Comparison of ENCODE assay signal across 13 cellular contexts in the genomic region with DNA sequence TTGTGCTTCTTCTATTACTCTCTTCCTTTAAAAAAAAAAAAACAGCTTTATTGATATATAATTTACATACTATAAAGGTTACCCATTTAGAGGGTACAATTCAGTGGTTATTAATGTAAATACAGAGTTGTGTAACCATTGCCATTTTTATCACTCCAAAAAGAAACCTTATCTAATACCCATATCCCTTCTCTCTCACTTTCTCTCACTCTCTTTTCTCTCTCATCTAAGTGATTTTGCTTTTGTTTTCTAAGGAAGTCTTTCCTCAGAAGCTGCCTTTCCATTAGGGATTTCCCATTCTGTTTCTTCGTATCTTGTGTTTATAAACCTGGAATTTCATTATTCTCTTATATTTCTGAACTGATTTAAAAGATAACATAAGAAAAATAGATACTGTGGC. TPM values are rescaled to one million over a fixed set of nuclear protein-coding genes. Genes with fewer than 3 reads are reported as not detected.
DNase-seq lines count a peak whose midpoint lies in the region; ATAC-seq and TF ChIP-seq lines count a peak whose summit lies in the region.
"Had no signal": no experiment of that assay in that cellular context is flagged by ENCODE, and none has a peak within 500 bp of the region (broad histone marks: within the 10 kb centered on the region; RNA-seq: fewer than 3 reads in every experiment).

No MANE protein-coding gene starts in this region.

- POLR2A ChIA-PET in HEK293 (lab: Yijun Ruan, JAX): interaction anchor here (0.6 to 1.2 kb wide), 2 partner anchors 12 to 276 kb away, joined by 3 to 6 read pairs; no protein-coding TSS in a partner anchor

- peak overlapping the region; percentile 8 for H3K27ac Mint-ChIP-seq in nephron progenitor cell
- no peak overlapping the region for H3K27ac Mint-ChIP-seq in natural killer cell treated with Interleukin-12 subunit alpha and Interleukin-12 subunit beta and Interleukin-15 and Interleukin-18, amount 100 ng/mL, for 72 hours

- intact Hi-C loops in mucosa of descending colon (cut with DNase I, micrococcal nuclease): no loop called here

- no peak for TF ChIP-seq CTCF in HEK293 (tag by site-specific recombination; IDR thresholded peaks at IDR 0.05)
- TF ChIP-seq CTCF in VCaP (conservative IDR thresholded peaks at IDR 0.05): no peak
- no peak for TF ChIP-seq CTCF in nephron progenitor cell (IDR thresholded peaks at IDR 0.05)
- TF ChIP-seq CTCF in mucosa of descending colon (IDR thresholded peaks at IDR 0.05): no peak

- H3K4me3 Mint-ChIP-seq in nephron progenitor cell: no peak overlapping the region
- H3K4me3 Mint-ChIP-seq in natural killer cell treated with Interleukin-12 subunit alpha and Interleukin-12 subunit beta and Interleukin-15 and Interleukin-18, amount 100 ng/mL, for 72 hours: no peak overlapping the region
- H3K4me3 Mint-ChIP-seq: CD14-positive monocyte; CD8-positive, alpha-beta memory T cell had no signal

- no peaks in the 10 kb centered on the region for H3K9me3 Mint-ChIP-seq in nephron progenitor cell
- no peaks in the 10 kb centered on the region for H3K9me3 Mint-ChIP-seq in natural killer cell treated with Interleukin-12 subunit alpha and Interleukin-12 subunit beta and Interleukin-15 and Interleukin-18, amount 100 ng/mL, for 72 hours
- H3K9me3 Mint-ChIP-seq: CD8-positive, alpha-beta memory T cell had no signal

- CTCF ChIA-PET in HEK293 (lab: Yijun Ruan, JAX): interaction anchor here (0.6 kb wide), 1 partner anchor 28 kb away, joined by 3 read pairs; no protein-coding TSS in a partner anchor

- H3K36me3 ChIP-seq in HEK293 (ENCODE audit: control insufficient read depth in 2 of 2, insufficient read depth in 1 of 2, low read length in 2 of 2) (peaks cover 3 to 5% of the 10 kb centered on the region in 2 experiments), mucosa of descending colon (ENCODE audit: low read depth) (no peaks in the 10 kb centered on the region)
- H3K36me3 ChIP-seq: HAP-1 had no signal

- H3K4me1 ChIP-seq in HEK293 (ENCODE audit: control insufficient read depth, insufficient read depth, low read length): peaks cover 3% of the 10 kb centered on the region; the same call in 1 of the 2 replicates
- H3K4me1 ChIP-seq in mucosa of descending colon (ENCODE audit: low read depth): peaks cover 10% of the 10 kb centered on the region

- ATAC-seq in mucosa of descending colon: no peak
- ATAC-seq in natural killer cell treated with Interleukin-12 subunit alpha and Interleukin-12 subunit beta and Interleukin-15 and Interleukin-18, amount 100 ng/mL, for 72 hours: no peak

- DNase-seq in nephron progenitor cell (no peak), mucosa of descending colon (no peak)
- DNase-seq in stimulated activated CD4-positive, alpha-beta T cell treated with anti-CD3 and anti-CD28 coated beads, Interleukin-2, amount 100 ng/mL, for 48 hours: no peak
- no peak for DNase-seq in natural killer cell treated with Interleukin-12 subunit alpha and Interleukin-12 subunit beta and Interleukin-15 and Interleukin-18, amount 100 ng/mL, for 72 hours (ENCODE audit: low spot score)
- DNase-seq: Caco-2; CD8-positive, alpha-beta memory T cell; DMS53; GF-D8 had no signal

- no peaks in the 10 kb centered on the region for H3K27me3 Mint-ChIP-seq in nephron progenitor cell (ENCODE audit: low read depth, poor library complexity)
- H3K27me3 Mint-ChIP-seq in natural killer cell treated with Interleukin-12 subunit alpha and Interleukin-12 subunit beta and Interleukin-15 and Interleukin-18, amount 100 ng/mL, for 72 hours: no peaks in the 10 kb centered on the region
- H3K27me3 Mint-ChIP-seq: CD8-positive, alpha-beta memory T cell had no signal

- H3K36me3 Mint-ChIP-seq in nephron progenitor cell (ENCODE audit: low read depth): peaks cover 31% of the 10 kb centered on the region
- no peaks in the 10 kb centered on the region for H3K36me3 Mint-ChIP-seq in natural killer cell treated with Interleukin-12 subunit alpha and Interleukin-12 subunit beta and Interleukin-15 and Interleukin-18, amount 100 ng/mL, for 72 hours

- no peaks in the 10 kb centered on the region for H3K4me1 Mint-ChIP-seq in nephron progenitor cell
- H3K4me1 Mint-ChIP-seq in natural killer cell treated with Interleukin-12 subunit alpha and Interleukin-12 subunit beta and Interleukin-15 and Interleukin-18, amount 100 ng/mL, for 72 hours (ENCODE audit: low read depth in 2 of 2): peaks cover 18 to 27% of the 10 kb centered on the region in 2 donors
- H3K4me1 Mint-ChIP-seq: CD14-positive monocyte had no signal

- no peak overlapping the region for H3K4me3 ChIP-seq in HEK293 (ENCODE audit: low read depth, low read length)
- no peak overlapping the region for H3K4me3 ChIP-seq in mucosa of descending colon
- H3K4me3 ChIP-seq: HAP-1 had no signal

- H3K27ac ChIP-seq in HEK293 (ENCODE audit: extremely low read depth, low read depth, low read length): no peak overlapping the region
- peak overlapping the region; percentile 11; the same call in 1 of the 2 replicates for H3K27ac ChIP-seq in VCaP
- H3K27ac ChIP-seq: HL-60 had no signal

- H3K9me3 ChIP-seq in HEK293 (ENCODE audit: control insufficient read depth, insufficient read depth, low read depth, low read length) (no peaks in the 10 kb centered on the region), mucosa of descending colon (no peaks in the 10 kb centered on the region)
- H3K9me3 ChIP-seq: Caco-2, HAP-1 had no signal

TF ChIP-seq in HEK293, 187 proteins besides CTCF, POLR2A, EP300 and RAD21:
- no peak for TF ChIP-seq ZNF184 (tag by site-specific recombination; IDR thresholded peaks at IDR 0.05)
- TF ChIP-seq, protein P1, sequence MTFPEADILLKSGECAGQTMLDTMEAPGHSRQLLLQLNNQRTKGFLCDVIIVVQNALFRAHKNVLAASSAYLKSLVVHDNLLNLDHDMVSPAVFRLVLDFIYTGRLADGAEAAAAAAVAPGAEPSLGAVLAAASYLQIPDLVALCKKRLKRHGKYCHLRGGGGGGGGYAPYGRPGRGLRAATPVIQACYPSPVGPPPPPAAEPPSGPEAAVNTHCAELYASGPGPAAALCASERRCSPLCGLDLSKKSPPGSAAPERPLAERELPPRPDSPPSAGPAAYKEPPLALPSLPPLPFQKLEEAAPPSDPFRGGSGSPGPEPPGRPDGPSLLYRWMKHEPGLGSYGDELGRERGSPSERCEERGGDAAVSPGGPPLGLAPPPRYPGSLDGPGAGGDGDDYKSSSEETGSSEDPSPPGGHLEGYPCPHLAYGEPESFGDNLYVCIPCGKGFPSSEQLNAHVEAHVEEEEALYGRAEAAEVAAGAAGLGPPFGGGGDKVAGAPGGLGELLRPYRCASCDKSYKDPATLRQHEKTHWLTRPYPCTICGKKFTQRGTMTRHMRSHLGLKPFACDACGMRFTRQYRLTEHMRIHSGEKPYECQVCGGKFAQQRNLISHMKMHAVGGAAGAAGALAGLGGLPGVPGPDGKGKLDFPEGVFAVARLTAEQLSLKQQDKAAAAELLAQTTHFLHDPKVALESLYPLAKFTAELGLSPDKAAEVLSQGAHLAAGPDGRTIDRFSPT (tag by site-specific recombination; IDR thresholded peaks at IDR 0.05): no peak
- TF ChIP-seq PRDM1 (tag by site-specific recombination; IDR thresholded peaks at IDR 0.05): peak; percentile 94
- TF ChIP-seq, protein P2, sequence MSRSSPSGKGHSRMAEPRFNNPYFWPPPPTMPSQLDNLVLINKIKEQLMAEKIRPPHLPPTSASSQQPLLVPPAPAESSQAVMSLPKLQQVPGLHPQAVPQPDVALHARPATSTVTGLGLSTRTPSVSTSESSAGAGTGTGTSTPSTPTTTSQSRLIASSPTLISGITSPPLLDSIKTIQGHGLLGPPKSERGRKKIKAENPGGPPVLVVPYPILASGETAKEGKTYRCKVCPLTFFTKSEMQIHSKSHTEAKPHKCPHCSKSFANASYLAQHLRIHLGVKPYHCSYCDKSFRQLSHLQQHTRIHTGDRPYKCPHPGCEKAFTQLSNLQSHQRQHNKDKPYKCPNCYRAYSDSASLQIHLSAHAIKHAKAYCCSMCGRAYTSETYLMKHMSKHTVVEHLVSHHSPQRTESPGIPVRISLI (tag by site-specific recombination; IDR thresholded peaks at IDR 0.05): no peak

RNA-seq across cellular contexts. Expression of a gene that starts 55.5 kb away (rescaled TPM):
- total RNA-seq in mucosa of descending colon: 10 to 100 TPM; 29.1 to 48.4 (median 39.8) TPM
- 100 to 1,000 TPM; 106 to 152 TPM for total RNA-seq in natural killer cell treated with Interleukin-12 subunit alpha and Interleukin-12 subunit beta and Interleukin-15 and Interleukin-18, amount 100 ng/mL, for 72 hours
